ENCODE assay signal across 10 cellular contexts in genomic region chr10:21194510-21194993, GRCh38.
DNase-seq lines count a peak whose midpoint lies in the region; ATAC-seq and TF ChIP-seq lines count a peak whose summit lies in the region.
"Had no signal": no experiment of that assay in that cellular context is flagged by ENCODE, and none has a peak within 500 bp of the region (broad histone marks: within the 10 kb centered on the region; RNA-seq: fewer than 3 reads in every experiment).

No MANE protein-coding gene starts in this region.

- no peaks in the 10 kb centered on the region for H3K27me3 Mint-ChIP-seq in endodermal cell (ENCODE audit: insufficient read depth)

- no peak overlapping the region for H3K4me3 Mint-ChIP-seq in endodermal cell

- 92 to 100% methylated on average over 1 to 5 of the region's 5 CpGs for WGBS in endodermal cell (ENCODE audit: insufficient coverage in 1 of 2, insufficient read length in 1 of 2), 2 experiments

- H3K36me3 ChIP-seq in skeletal muscle satellite cell (ENCODE audit: insufficient read depth, low read length), result no peaks in the 10 kb centered on the region
- no peaks in the 10 kb centered on the region for H3K36me3 ChIP-seq in endodermal cell (ENCODE audit: control insufficient read depth, insufficient read depth, low read length)
- H3K36me3 ChIP-seq: tibial nerve had no signal

- peaks cover 5% of the 10 kb centered on the region for H3K4me1 Mint-ChIP-seq in endodermal cell

- peak overlapping the region; percentile 69 for H3K4me2 ChIP-seq in skeletal muscle satellite cell (ENCODE audit: low read length)

- no peak overlapping the region for H3K27ac Mint-ChIP-seq in endodermal cell

- DNase-seq in NCI-H2029 treated with DMSO at 0.1 percent for 48 hours (lab: John Stamatoyannopoulos, UW) (peak; percentile 42), NCI-H2029 (lab: John Stamatoyannopoulos, UW) (no peak), SHP77 treated with DMSO at 0.1 percent for 48 hours (lab: John Stamatoyannopoulos, UW) (peak; percentile 54), glomerular visceral epithelial cell (ENCODE audit: extremely low spot score) (peak; percentile 78), retina (no peak), endodermal cell (no peak)
- DNase-seq: NCI-H187 had no signal

- H3K36me3 Mint-ChIP-seq in endodermal cell (ENCODE audit: low read depth), result peaks cover 37% of the 10 kb centered on the region

- TF ChIP-seq CTCF in endodermal cell (conservative IDR thresholded peaks at IDR 0.05), result no peak

- peaks cover 7% of the 10 kb centered on the region for H3K9me3 ChIP-seq in skeletal muscle satellite cell (replicated peaks; ENCODE audit: low read length)
- peaks cover 26% of the 10 kb centered on the region for H3K9me3 ChIP-seq in endodermal cell (ENCODE audit: control insufficient read depth, low read length)

- no peak overlapping the region for H3K27ac ChIP-seq in endodermal cell (ENCODE audit: low read depth, low read length)
- H3K27ac ChIP-seq: tibial nerve had no signal

- H3K4me3 ChIP-seq in skeletal muscle satellite cell (ENCODE audit: low read length) (no peak overlapping the region), endodermal cell (ENCODE audit: low read length) (no peak overlapping the region)
- H3K4me3 ChIP-seq: tibial nerve had no signal

- H3K4me1 ChIP-seq in skeletal muscle satellite cell (ENCODE audit: control insufficient read depth, insufficient read depth, low read length), result peaks cover 13% of the 10 kb centered on the region
- no peaks in the 10 kb centered on the region for H3K4me1 ChIP-seq in endodermal cell (ENCODE audit: control insufficient read depth, insufficient read depth, low read length)

- peaks cover 23% of the 10 kb centered on the region for H3K9me3 Mint-ChIP-seq in endodermal cell

- H3K9ac ChIP-seq in skeletal muscle satellite cell (ENCODE audit: low read depth, low read length) (no peak overlapping the region), endodermal cell (ENCODE audit: extremely low read depth, low read length, poor library complexity, severe bottlenecking) (no peak overlapping the region)

- no peak for ATAC-seq in GM21529 (IDR thresholded peaks at IDR 0.05; ENCODE audit: unreplicated experiment)

- H3K27me3 ChIP-seq in skeletal muscle satellite cell (ENCODE audit: control insufficient read depth, insufficient read depth, low read length) (no peaks in the 10 kb centered on the region), endodermal cell (ENCODE audit: control insufficient read depth, insufficient read depth, low read length, poor library complexity, severe bottlenecking) (no peaks in the 10 kb centered on the region)
- H3K27me3 ChIP-seq: tibial nerve had no signal

Comparison
In these comparisons a context has a peak if more than half of its experiments do, and no peak if none do; other contexts are left out.
1. DNase-seq: peak in NCI-H2029 treated with DMSO at 0.1 percent for 48 hours (single experiment), SHP77 treated with DMSO at 0.1 percent for 48 hours (single experiment) and glomerular visceral epithelial cell (single experiment); none in NCI-H2029 (single experiment), retina (single experiment) and endodermal cell (single experiment).